1 cellular context compared by ENCODE assay signal in genomic region chr7:121043314-121044234, GRCh38.
TF ChIP-seq lines count a peak whose summit lies in the region.

No MANE protein-coding gene starts in this region.

TF ChIP-seq in K562, 482 proteins besides CTCF, POLR2A, EP300 and RAD21 (continued from another document and continues in another):
- TF ChIP-seq MAFG (tag; conservative IDR thresholded peaks at IDR 0.05) (peak; percentile 94), PTTG1 (tag; IDR thresholded peaks at IDR 0.05; ENCODE audit: low read depth) (no peak), ZNF354B (CRISPR knock-in tag; IDR thresholded peaks at IDR 0.05) (0 out of 2 replicates have a peak, but pooled peaks have one; percentile 13), ZFP30 (CRISPR knock-in tag; IDR thresholded peaks at IDR 0.05; ENCODE audit: borderline replicate concordance) (no peak), ZNF655 (CRISPR knock-in tag; IDR thresholded peaks at IDR 0.05) (0 out of 2 replicates have a peak, but pooled peaks have one; percentile 47), DIDO1 (tag; IDR thresholded peaks at IDR 0.05; ENCODE audit: low read depth) (no peak), ZNF449 (CRISPR knock-in tag; IDR thresholded peaks at IDR 0.05) (0 out of 2 replicates have a peak, but pooled peaks have one; percentile 47), ZNF780A (CRISPR knock-in tag; IDR thresholded peaks at IDR 0.05) (no peak), ZNF75A (CRISPR knock-in tag; IDR thresholded peaks at IDR 0.05) (0 out of 2 replicates have a peak, but pooled peaks have one; percentile 32), ATF2 (CRISPR knock-in tag; IDR thresholded peaks at IDR 0.05) (no peak), TAL1 (IDR thresholded peaks at IDR 0.05) (no peak), SMARCA4 (IDR thresholded peaks at IDR 0.05) (no peak), CXXC5 (CRISPR knock-in tag; IDR thresholded peaks at IDR 0.05) (peak; percentile 26; the same call in 1 of the 2 replicates), ZKSCAN8 (CRISPR knock-in tag; IDR thresholded peaks at IDR 0.05) (peak; percentile 29), PYGO2 (tag; IDR thresholded peaks at IDR 0.05) (no peak), HMG20A (CRISPR knock-in tag; conservative IDR thresholded peaks at IDR 0.05) (0 out of 2 replicates have a peak, but pooled peaks have one; percentile 12), TFE3 (CRISPR knock-in tag; IDR thresholded peaks at IDR 0.05) (peak; percentile 7; the same call in 1 of the 2 replicates), ZNF699 (CRISPR knock-in tag; IDR thresholded peaks at IDR 0.05; ENCODE audit: insufficient replicate concordance) (peak; percentile 5), ZNF165 (CRISPR knock-in tag; IDR thresholded peaks at IDR 0.05; ENCODE audit: borderline replicate concordance) (peak; percentile 34; the same call in 1 of the 2 replicates), SNIP1 (IDR thresholded peaks at IDR 0.05; ENCODE audit: low read depth) (0 out of 2 replicates have a peak, but pooled peaks have one; percentile 18), ZBTB9 (CRISPR knock-in tag; IDR thresholded peaks at IDR 0.05) (peak; percentile 33; the same call in 1 of the 2 replicates), CC2D1A (IDR thresholded peaks at IDR 0.05) (no peak), ZNF76 (CRISPR knock-in tag; IDR thresholded peaks at IDR 0.05; ENCODE audit: borderline replicate concordance) (peak; percentile 59; the same call in 1 of the 2 replicates), ZNF583 (CRISPR knock-in tag; IDR thresholded peaks at IDR 0.05) (peak; percentile 69; the same call in 1 of the 2 replicates), ZNF316 (IDR thresholded peaks at IDR 0.05) (peak; percentile 98), HIVEP1 (CRISPR knock-in tag; IDR thresholded peaks at IDR 0.05) (0 out of 2 replicates have a peak, but pooled peaks have one; percentile 73), ZNF395 (CRISPR knock-in tag; IDR thresholded peaks at IDR 0.05) (peak; percentile 61), DMBX1 (CRISPR knock-in tag; IDR thresholded peaks at IDR 0.05; ENCODE audit: borderline replicate concordance) (peak; percentile 86), ZBTB49 (CRISPR knock-in tag; IDR thresholded peaks at IDR 0.05; ENCODE audit: borderline replicate concordance) (no peak), NR4A1 (CRISPR knock-in tag; IDR thresholded peaks at IDR 0.05) (0 out of 2 replicates have a peak, but pooled peaks have one; percentile 39), NR4A1 (tag; IDR thresholded peaks at IDR 0.05) (no peak), MAFK (IDR thresholded peaks at IDR 0.05; ENCODE audit: low read length) (peak; percentile 96), FOXJ2 (tag; IDR thresholded peaks at IDR 0.05) (no peak), L3MBTL2 (IDR thresholded peaks at IDR 0.05) (peak; percentile 18; the same call in 1 of the 2 replicates), MTA1 (IDR thresholded peaks at IDR 0.05; ENCODE audit: borderline replicate concordance) (no peak), GTF2B (IDR thresholded peaks at IDR 0.05; ENCODE audit: extremely low read depth, insufficient read length) (no peak), ZNF445 (CRISPR knock-in tag; IDR thresholded peaks at IDR 0.05; ENCODE audit: low read depth) (no peak), ZNF586 (CRISPR knock-in tag; conservative IDR thresholded peaks at IDR 0.05) (no peak), ETV1 (tag; conservative IDR thresholded peaks at IDR 0.05; ENCODE audit: low read depth) (peak; percentile 35; the same call in 1 of the 2 replicates), REST (CRISPR knock-in tag; IDR thresholded peaks at IDR 0.05; ENCODE audit: low read depth) (0 out of 2 replicates have a peak, but pooled peaks have one; percentile 18), MLLT1 (IDR thresholded peaks at IDR 0.05) (0 out of 4 replicates have a peak, but pooled peaks have one; percentile 37 to 42), KLF16 (IDR thresholded peaks at IDR 0.05) (no peak), KLF1 (tag; IDR thresholded peaks at IDR 0.05) (no peak), SMAD3 (CRISPR knock-in tag; conservative IDR thresholded peaks at IDR 0.05) (peak; percentile 18; the same call in 1 of the 2 replicates), ZNF644 (tag; IDR thresholded peaks at IDR 0.05; ENCODE audit: low read depth) (peak; percentile 76; the same call in 1 of the 2 replicates), KDM2B (CRISPR knock-in tag; IDR thresholded peaks at IDR 0.05) (0 out of 2 replicates have a peak, but pooled peaks have one; percentile 48), ZNF764 (CRISPR knock-in tag; IDR thresholded peaks at IDR 0.05; ENCODE audit: low read depth) (no peak)
